ENCODE assay signal across 22 cellular contexts in the genomic region with DNA sequence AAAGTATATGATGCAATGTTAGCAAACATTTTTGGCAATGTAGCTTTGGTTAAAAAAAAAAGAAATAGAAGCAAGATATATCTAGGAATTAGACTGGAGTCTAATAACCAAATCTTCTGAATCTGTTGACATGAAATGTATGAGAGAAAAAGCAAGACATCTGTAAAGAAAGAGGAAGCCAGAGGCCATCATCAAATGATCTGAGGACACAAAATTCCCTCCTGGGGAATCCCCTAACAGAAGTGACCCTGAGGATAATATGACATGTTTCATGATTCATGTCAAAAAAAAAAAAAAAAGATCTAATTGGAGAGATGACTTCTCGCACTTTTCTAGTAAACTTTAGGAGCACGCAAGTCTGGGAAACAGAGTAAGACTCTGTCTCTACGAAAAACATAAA.
"Had no signal": no experiment of that assay in that cellular context is flagged by ENCODE, and none has a peak within 500 bp of the region (broad histone marks: within the 10 kb centered on the region; RNA-seq: fewer than 3 reads in every experiment).

No MANE protein-coding gene starts in this region.

- H3K27me3 Mint-ChIP-seq: activated naive CD8-positive, alpha-beta T cell treated with anti-CD3 and anti-CD28 coated beads, Interleukin-2, amount 10 ng/mL, durations not matched to agents 7 days and 5 days had no signal

- H3K9ac ChIP-seq: neural progenitor cell had no signal

- H3K27ac Mint-ChIP-seq: activated naive CD8-positive, alpha-beta T cell treated with anti-CD3 and anti-CD28 coated beads, Interleukin-2, amount 10 ng/mL, durations not matched to agents 7 days and 5 days; activated T-helper 2 cell treated with anti-CD3 and anti-CD28 coated beads, Interferon-gamma antibody, Interleukin-2, Interleukin-4, amounts not matched to agents 10 μg/mL and 5 μg/mL and 100 μg/mL, durations not matched to agents 14 hours and 24 hours and 36 hours; neural progenitor cell; stimulated activated effector memory CD8-positive, alpha-beta T cell treated with anti-CD3 and anti-CD28 coated beads, Interleukin-12 subunit alpha, Interleukin-12 subunit beta, amount 100 ng/mL, for 72 hours had no signal

- H3K27me3 ChIP-seq: esophagus muscularis mucosa, heart left ventricle, neural progenitor cell, transverse colon had no signal

- H3K27ac ChIP-seq: coronary artery, esophagus muscularis mucosa, neural progenitor cell, transverse colon had no signal

- H3K36me3 Mint-ChIP-seq: neural progenitor cell; stimulated activated effector memory CD8-positive, alpha-beta T cell treated with anti-CD3 and anti-CD28 coated beads, Interleukin-12 subunit alpha, Interleukin-12 subunit beta, amount 100 ng/mL, for 72 hours had no signal

- H3K4me3 ChIP-seq: coronary artery, esophagus muscularis mucosa, heart left ventricle, mucosa of descending colon, neural progenitor cell, transverse colon had no signal

- H3K4me3 Mint-ChIP-seq: activated naive CD8-positive, alpha-beta T cell treated with anti-CD3 and anti-CD28 coated beads, Interleukin-2, amount 10 ng/mL, durations not matched to agents 7 days and 5 days; neural progenitor cell; stimulated activated effector memory CD8-positive, alpha-beta T cell treated with anti-CD3 and anti-CD28 coated beads, Interleukin-12 subunit alpha, Interleukin-12 subunit beta, amount 100 ng/mL, for 72 hours had no signal

- H3K9me3 ChIP-seq: esophagus muscularis mucosa, heart left ventricle, mucosa of descending colon, transverse colon had no signal

- H3K4me2 ChIP-seq: neural progenitor cell had no signal

- H3K36me3 ChIP-seq: esophagus muscularis mucosa, heart left ventricle, neural progenitor cell, transverse colon had no signal

- H3K9me3 Mint-ChIP-seq: activated T-helper 2 cell treated with anti-CD3 and anti-CD28 coated beads, Interferon-gamma antibody, Interleukin-2, Interleukin-4, amounts not matched to agents 10 μg/mL and 5 μg/mL and 100 μg/mL, durations not matched to agents 14 hours and 24 hours and 36 hours; neural progenitor cell; stimulated activated effector memory CD8-positive, alpha-beta T cell treated with anti-CD3 and anti-CD28 coated beads, Interleukin-12 subunit alpha, Interleukin-12 subunit beta, amount 100 ng/mL, for 72 hours had no signal

- H3K4me1 ChIP-seq: esophagus muscularis mucosa, transverse colon had no signal

- H2AFZ ChIP-seq: neural progenitor cell had no signal

- ATAC-seq: heart left ventricle; left colon; mucosa of descending colon; sciatic nerve; stimulated activated effector memory CD8-positive, alpha-beta T cell treated with anti-CD3 and anti-CD28 coated beads, Interleukin-12 subunit alpha, Interleukin-12 subunit beta, amount 100 ng/mL, for 72 hours had no signal

- FAIRE-seq: small intestine, TTC549, urothelium cell line had no signal

- DNase-seq: activated CD4-positive, alpha-beta T cell treated with anti-CD3 and anti-CD28 coated beads for 1 hour; activated naive CD4-positive, alpha-beta T cell; activated naive CD8-positive, alpha-beta T cell treated with anti-CD3 and anti-CD28 coated beads, Interleukin-2, amount 10 ng/mL, durations not matched to agents 7 days and 5 days; activated T-cell treated with anti-CD3 and anti-CD28 coated beads, Interleukin-2, amount 50 U/mL, for 1 hour; cerebellar nuclear complex; heart left ventricle; islet precursor cell; left colon; mesenchymal stem cell; mucosa of descending colon; posterior cingulate gyrus; small intestine; stimulated activated CD4-positive, alpha-beta T cell treated with anti-CD3 and anti-CD28 coated beads, Interleukin-2, amount 100 ng/mL, for 24 hours; transverse colon had no signal
